ENCODE assay signal across 8 cellular contexts in the genomic region with DNA sequence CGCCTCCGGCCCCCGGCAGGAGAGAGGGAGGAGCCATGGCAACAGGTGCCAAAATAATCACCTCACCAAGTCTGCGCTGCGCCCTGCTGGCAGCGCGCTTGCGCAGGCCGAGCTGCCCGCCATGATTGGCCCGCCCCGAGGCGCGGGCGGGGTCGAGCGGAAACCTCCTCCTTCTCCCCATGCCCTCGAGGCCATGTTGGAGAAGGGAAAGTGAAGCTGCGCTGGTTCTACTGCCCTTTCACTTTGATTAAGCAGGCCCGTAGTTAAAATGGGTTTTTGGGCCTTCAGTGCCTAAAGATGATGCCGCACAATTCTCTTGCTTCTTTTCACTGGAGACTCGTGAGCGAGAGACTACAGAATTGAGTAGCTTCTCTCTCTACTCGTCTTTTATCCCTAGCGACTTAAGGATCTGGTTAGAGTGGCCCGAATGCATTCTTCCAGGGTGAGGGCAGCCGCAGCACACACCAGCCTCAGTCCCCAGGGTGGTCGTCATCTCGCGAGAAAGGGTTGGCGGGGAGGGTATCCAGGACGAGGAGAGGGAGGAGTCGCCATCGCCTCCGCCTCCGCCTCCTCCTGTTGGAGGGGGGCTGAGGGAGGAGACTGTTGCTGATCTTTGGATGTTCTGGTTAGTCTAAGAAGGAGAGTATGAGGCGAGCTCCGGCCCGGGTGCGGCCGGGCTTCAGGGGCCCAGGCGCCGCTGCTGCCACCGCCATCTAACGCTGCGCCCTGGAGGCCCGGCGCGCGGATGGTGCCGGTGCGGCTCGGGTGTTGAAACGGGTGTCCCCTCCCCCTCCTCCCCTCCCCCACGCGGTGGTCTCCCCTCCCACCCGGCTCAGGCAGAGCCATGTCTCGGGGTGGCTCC. TPM values are rescaled to one million over a fixed set of nuclear protein-coding genes. Genes with fewer than 3 reads are reported as not detected.
A peak's percentile ranks its signal among the peaks of the same experiment; 100 is the strongest.
DNase-seq lines count a peak whose midpoint lies in the region; ATAC-seq and TF ChIP-seq lines count a peak whose summit lies in the region.

A gene with protein sequence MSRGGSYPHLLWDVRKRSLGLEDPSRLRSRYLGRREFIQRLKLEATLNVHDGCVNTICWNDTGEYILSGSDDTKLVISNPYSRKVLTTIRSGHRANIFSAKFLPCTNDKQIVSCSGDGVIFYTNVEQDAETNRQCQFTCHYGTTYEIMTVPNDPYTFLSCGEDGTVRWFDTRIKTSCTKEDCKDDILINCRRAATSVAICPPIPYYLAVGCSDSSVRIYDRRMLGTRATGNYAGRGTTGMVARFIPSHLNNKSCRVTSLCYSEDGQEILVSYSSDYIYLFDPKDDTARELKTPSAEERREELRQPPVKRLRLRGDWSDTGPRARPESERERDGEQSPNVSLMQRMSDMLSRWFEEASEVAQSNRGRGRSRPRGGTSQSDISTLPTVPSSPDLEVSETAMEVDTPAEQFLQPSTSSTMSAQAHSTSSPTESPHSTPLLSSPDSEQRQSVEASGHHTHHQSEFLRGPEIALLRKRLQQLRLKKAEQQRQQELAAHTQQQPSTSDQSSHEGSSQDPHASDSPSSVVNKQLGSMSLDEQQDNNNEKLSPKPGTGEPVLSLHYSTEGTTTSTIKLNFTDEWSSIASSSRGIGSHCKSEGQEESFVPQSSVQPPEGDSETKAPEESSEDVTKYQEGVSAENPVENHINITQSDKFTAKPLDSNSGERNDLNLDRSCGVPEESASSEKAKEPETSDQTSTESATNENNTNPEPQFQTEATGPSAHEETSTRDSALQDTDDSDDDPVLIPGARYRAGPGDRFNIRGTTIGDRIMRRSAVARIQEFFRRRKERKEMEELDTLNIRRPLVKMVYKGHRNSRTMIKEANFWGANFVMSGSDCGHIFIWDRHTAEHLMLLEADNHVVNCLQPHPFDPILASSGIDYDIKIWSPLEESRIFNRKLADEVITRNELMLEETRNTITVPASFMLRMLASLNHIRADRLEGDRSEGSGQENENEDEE (plus strand): TSS at position 616 of the 862 bp plus-strand sequence. CDS start 229 bp downstream, at position 845.

- H3K36me3 ChIP-seq in adipocyte (ENCODE audit: control insufficient read depth, insufficient read depth, low read length, severe bottlenecking) (no peaks in the 10 kb centered on the region), cardiac muscle cell (no peaks in the 10 kb centered on the region), parathyroid adenoma (ENCODE audit: control insufficient read depth, insufficient read depth, low read length) (no peaks in the 10 kb centered on the region), tibial nerve (no peaks in the 10 kb centered on the region)

- H3K4me2 ChIP-seq in parathyroid adenoma (ENCODE audit: low read length), result peak within 1 kb of the TSS; percentile 87

- 0 to 1% methylated on average over 35 to 57 of the region's 58 CpGs for WGBS in tibial nerve, 2 donors

- H3K9me3 ChIP-seq in adipocyte (ENCODE audit: control insufficient read depth, low read length), result no peaks in the 10 kb centered on the region
- no peaks in the 10 kb centered on the region for H3K9me3 ChIP-seq in cardiac muscle cell (ENCODE audit: low read depth)
- no peaks in the 10 kb centered on the region for H3K9me3 ChIP-seq in parathyroid adenoma (ENCODE audit: control insufficient read depth, low read length)
- H3K9me3 ChIP-seq in tibial nerve, result no peaks in the 10 kb centered on the region

- H3K27me3 ChIP-seq in adipocyte (replicated peaks; ENCODE audit: control insufficient read depth, insufficient read depth, low read length), result no peaks in the 10 kb centered on the region
- H3K27me3 ChIP-seq in cardiac muscle cell, result no peaks in the 10 kb centered on the region
- no peaks in the 10 kb centered on the region for H3K27me3 ChIP-seq in parathyroid adenoma (ENCODE audit: control insufficient read depth, insufficient read depth, low read length)
- H3K27me3 ChIP-seq in tibial nerve, result no peaks in the 10 kb centered on the region

- DNase-seq in NCI-H1436 (lab: John Stamatoyannopoulos, UW) (peak; percentile 98), T follicular helper cell (ENCODE audit: low read depth) (peak; percentile 97), adipocyte (ENCODE audit: low read depth) (peak; percentile 99), cardiac muscle cell (ENCODE audit: low read depth in 1 of 2, low spot score in 1 of 2) (peak; percentile 98 to 99), tibial nerve (ENCODE audit: low spot score in 2 of 2) (peak; percentile 96 to 98)

- TF ChIP-seq EP300 in tibial nerve (IDR thresholded peaks at IDR 0.05), result peak; percentile 65 to 86

- H3K4me3 ChIP-seq in GM12875 (ENCODE audit: low read depth, low read length) (peak within 1 kb of the TSS; percentile 87), adipocyte (ENCODE audit: low read length) (peak within 1 kb of the TSS; percentile 95), cardiac muscle cell (peak within 1 kb of the TSS; percentile 97), parathyroid adenoma (ENCODE audit: low read depth, low read length) (peak within 1 kb of the TSS; percentile 80), tibial nerve (peak within 1 kb of the TSS; percentile 85 to 100 (median 96))

- peak; percentile 70 to 89 for TF ChIP-seq POLR2A in tibial nerve (IDR thresholded peaks at IDR 0.05)

- H3K4me1 ChIP-seq in adipocyte (ENCODE audit: control insufficient read depth, insufficient read depth, low read length) (peaks cover 35% of the 10 kb centered on the region), cardiac muscle cell (ENCODE audit: low read depth) (peaks cover 15% of the 10 kb centered on the region), parathyroid adenoma (no peaks in the 10 kb centered on the region), tibial nerve (peaks cover 0 to 47% (median 19%) of the 10 kb centered on the region in 4 donors)

- peak; percentile 84 for ATAC-seq in HG02798 (IDR thresholded peaks at IDR 0.05; ENCODE audit: poor library complexity, unreplicated experiment)

- peak within 1 kb of the TSS; percentile 91 for H3K27ac ChIP-seq in cardiac muscle cell
- peak within 1 kb of the TSS; percentile 99 for H3K27ac ChIP-seq in parathyroid adenoma
- peak within 1 kb of the TSS; percentile 94 to 99 (median 96) for H3K27ac ChIP-seq in tibial nerve

- H3K9ac ChIP-seq in adipocyte (ENCODE audit: low read length) (peak within 1 kb of the TSS; percentile 96), parathyroid adenoma (peak within 1 kb of the TSS; percentile 76)

- peak within 1 kb of the TSS; percentile 91 for H2AFZ ChIP-seq in parathyroid adenoma

- H3K79me2 ChIP-seq in parathyroid adenoma, result peaks cover 9% of the 10 kb centered on the region

- TF ChIP-seq CTCF in GM12875 (IDR thresholded peaks at IDR 0.05; ENCODE audit: borderline replicate concordance, insufficient read depth, low read depth, low read length) (no peak), cardiac muscle cell (IDR thresholded peaks at IDR 0.05; ENCODE audit: low read depth, low read length) (no peak), parathyroid adenoma (IDR thresholded peaks at IDR 0.05) (no peak), tibial nerve (IDR thresholded peaks at IDR 0.05) (peak in 2 of 5 experiments; percentile 22 to 25)

RNA-seq across cellular contexts. Expression of the gene that starts here (rescaled TPM):
- total RNA-seq in cardiac muscle cell (50.8 and 52.0 TPM in 2 replicates), tibial nerve (100 to 1,000 TPM in 1 of 4 donors, 10 to 100 TPM in 3; 75.7 to 118 (median 77.4) TPM)
- polyA plus RNA-seq in cardiac muscle cell, result 92.7 and 96.1 TPM in 2 replicates

Comparison
In these comparisons a context has a peak if more than half of its experiments do, and no peak if none do; other contexts are left out.
1. Peak in every context shown above with its lines: DNase-seq, ATAC-seq, H3K4me3 ChIP-seq and H3K27ac ChIP-seq.